Comparison of ENCODE assay signal across 1 cellular context in the genomic region with DNA sequence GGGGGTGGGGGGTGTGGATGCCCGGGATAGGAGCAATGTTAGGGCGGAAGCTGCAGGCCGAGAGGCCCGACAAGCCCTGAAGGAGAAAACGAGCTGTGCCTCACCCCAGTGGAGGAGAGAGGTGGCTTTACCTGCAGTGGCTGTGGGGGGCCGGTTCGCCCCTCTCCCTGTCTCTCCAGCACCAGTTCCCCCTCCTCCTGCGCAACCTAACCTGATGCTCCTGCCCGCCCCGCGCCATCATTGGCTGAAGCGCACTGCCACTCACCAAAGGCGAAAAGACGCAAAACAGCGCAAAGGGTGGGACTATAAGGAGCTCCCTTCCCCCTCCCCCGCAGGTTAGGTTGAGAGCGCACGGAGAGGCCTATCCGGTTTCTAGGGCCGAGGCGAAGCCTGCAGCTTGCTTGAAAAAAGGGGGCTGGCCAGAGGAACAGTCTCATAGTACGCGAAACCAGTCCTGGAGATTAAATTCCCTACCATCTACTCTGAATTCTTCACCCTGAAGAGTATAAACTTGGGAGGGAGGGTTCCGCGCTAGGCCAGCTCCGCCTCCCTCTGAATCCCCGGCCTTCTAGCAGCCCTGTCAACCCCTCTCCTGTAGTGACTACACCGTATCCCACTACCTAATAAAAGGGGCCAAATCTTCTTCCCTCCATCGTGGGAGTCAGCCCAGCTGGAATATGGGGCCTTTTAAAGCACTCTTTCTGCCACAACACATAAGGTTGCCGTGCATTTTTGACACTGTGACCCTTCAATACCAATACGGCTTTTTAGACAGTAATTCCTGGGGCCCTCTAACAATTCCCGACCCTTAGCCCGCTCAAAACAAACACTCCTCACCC.
TF ChIP-seq lines count a peak whose summit lies in the region.

No MANE protein-coding gene starts in this region.

TF ChIP-seq in HepG2, 621 proteins besides CTCF, POLR2A, EP300 and RAD21 (continued from another document and continues in another):
- TF ChIP-seq, protein P1, sequence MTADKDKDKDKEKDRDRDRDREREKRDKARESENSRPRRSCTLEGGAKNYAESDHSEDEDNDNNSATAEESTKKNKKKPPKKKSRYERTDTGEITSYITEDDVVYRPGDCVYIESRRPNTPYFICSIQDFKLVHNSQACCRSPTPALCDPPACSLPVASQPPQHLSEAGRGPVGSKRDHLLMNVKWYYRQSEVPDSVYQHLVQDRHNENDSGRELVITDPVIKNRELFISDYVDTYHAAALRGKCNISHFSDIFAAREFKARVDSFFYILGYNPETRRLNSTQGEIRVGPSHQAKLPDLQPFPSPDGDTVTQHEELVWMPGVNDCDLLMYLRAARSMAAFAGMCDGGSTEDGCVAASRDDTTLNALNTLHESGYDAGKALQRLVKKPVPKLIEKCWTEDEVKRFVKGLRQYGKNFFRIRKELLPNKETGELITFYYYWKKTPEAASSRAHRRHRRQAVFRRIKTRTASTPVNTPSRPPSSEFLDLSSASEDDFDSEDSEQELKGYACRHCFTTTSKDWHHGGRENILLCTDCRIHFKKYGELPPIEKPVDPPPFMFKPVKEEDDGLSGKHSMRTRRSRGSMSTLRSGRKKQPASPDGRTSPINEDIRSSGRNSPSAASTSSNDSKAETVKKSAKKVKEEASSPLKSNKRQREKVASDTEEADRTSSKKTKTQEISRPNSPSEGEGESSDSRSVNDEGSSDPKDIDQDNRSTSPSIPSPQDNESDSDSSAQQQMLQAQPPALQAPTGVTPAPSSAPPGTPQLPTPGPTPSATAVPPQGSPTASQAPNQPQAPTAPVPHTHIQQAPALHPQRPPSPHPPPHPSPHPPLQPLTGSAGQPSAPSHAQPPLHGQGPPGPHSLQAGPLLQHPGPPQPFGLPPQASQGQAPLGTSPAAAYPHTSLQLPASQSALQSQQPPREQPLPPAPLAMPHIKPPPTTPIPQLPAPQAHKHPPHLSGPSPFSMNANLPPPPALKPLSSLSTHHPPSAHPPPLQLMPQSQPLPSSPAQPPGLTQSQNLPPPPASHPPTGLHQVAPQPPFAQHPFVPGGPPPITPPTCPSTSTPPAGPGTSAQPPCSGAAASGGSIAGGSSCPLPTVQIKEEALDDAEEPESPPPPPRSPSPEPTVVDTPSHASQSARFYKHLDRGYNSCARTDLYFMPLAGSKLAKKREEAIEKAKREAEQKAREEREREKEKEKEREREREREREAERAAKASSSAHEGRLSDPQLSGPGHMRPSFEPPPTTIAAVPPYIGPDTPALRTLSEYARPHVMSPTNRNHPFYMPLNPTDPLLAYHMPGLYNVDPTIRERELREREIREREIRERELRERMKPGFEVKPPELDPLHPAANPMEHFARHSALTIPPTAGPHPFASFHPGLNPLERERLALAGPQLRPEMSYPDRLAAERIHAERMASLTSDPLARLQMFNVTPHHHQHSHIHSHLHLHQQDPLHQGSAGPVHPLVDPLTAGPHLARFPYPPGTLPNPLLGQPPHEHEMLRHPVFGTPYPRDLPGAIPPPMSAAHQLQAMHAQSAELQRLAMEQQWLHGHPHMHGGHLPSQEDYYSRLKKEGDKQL (CRISPR knock-in tag; IDR thresholded peaks at IDR 0.05; ENCODE audit: low read depth): no peak
- no peak for TF ChIP-seq ZNF251 (CRISPR knock-in tag; IDR thresholded peaks at IDR 0.05)
- TF ChIP-seq KAT2B (IDR thresholded peaks at IDR 0.05; ENCODE audit: borderline replicate concordance, low read depth, low read length): no peak
- TF ChIP-seq ZNF430 (CRISPR knock-in tag; IDR thresholded peaks at IDR 0.05): peak; percentile 70; the same call in 1 of the 2 replicates
- TF ChIP-seq FOXM1 (CRISPR knock-in tag; IDR thresholded peaks at IDR 0.05): no peak
- TF ChIP-seq, protein P2, sequence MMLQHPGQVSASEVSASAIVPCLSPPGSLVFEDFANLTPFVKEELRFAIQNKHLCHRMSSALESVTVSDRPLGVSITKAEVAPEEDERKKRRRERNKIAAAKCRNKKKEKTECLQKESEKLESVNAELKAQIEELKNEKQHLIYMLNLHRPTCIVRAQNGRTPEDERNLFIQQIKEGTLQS (CRISPR knock-in tag; IDR thresholded peaks at IDR 0.05): 0 out of 2 replicates have a peak, but pooled peaks have one; percentile 26
- TF ChIP-seq, protein P3, sequence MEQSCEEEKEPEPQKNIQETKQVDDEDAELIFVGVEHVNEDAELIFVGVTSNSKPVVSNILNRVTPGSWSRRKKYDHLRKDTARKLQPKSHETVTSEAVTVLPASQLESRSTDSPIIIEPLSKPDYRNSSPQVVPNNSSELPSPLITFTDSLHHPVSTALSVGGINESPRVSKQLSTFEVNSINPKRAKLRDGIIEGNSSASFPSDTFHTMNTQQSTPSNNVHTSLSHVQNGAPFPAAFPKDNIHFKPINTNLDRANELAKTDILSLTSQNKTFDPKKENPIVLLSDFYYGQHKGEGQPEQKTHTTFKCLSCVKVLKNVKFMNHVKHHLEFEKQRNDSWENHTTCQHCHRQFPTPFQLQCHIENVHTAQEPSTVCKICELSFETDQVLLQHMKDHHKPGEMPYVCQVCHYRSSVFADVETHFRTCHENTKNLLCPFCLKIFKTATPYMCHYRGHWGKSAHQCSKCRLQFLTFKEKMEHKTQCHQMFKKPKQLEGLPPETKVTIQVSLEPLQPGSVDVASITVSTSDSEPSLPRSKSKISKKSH (CRISPR knock-in tag; IDR thresholded peaks at IDR 0.05; ENCODE audit: borderline replicate concordance): peak; percentile 99
- TF ChIP-seq, protein P4, sequence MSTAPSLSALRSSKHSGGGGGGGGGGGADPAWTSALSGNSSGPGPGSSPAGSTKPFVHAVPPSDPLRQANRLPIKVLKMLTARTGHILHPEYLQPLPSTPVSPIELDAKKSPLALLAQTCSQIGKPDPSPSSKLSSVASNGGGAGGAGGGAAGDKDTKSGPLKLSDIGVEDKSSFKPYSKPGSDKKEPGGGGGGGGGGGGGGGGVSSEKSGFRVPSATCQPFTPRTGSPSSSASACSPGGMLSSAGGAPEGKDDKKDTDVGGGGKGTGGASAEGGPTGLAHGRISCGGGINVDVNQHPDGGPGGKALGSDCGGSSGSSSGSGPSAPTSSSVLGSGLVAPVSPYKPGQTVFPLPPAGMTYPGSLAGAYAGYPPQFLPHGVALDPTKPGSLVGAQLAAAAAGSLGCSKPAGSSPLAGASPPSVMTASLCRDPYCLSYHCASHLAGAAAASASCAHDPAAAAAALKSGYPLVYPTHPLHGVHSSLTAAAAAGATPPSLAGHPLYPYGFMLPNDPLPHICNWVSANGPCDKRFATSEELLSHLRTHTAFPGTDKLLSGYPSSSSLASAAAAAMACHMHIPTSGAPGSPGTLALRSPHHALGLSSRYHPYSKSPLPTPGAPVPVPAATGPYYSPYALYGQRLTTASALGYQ (CRISPR knock-in tag; IDR thresholded peaks at IDR 0.05): no peak
- TF ChIP-seq ZNF10 (CRISPR knock-in tag; IDR thresholded peaks at IDR 0.05; ENCODE audit: borderline replicate concordance, low read depth): no peak
- no peak for TF ChIP-seq EED (CRISPR knock-in tag; IDR thresholded peaks at IDR 0.05)
- TF ChIP-seq CREM (IDR thresholded peaks at IDR 0.05): peak; percentile 87
- TF ChIP-seq CREM (CRISPR knock-in tag; IDR thresholded peaks at IDR 0.05): no peak
- TF ChIP-seq, protein P5, sequence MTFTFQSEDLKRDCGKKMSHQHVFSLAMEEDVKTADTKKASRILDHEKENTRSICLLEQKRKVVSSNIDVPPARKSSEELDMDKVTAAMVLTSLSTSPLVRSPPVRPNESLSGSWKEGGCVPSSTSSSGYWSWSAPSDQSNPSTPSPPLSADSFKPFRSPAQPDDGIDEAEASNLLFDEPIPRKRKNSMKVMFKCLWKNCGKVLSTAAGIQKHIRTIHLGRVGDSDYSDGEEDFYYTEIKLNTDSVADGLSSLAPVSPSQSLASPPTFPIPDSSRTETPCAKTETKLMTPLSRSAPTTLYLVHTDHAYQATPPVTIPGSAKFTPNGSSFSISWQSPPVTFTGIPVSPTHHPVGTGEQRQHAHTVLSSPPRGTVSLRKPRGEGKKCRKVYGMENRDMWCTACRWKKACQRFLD (CRISPR knock-in tag; IDR thresholded peaks at IDR 0.05; ENCODE audit: borderline replicate concordance): no peak
- peak; percentile 91 for TF ChIP-seq ZNF292 (CRISPR knock-in tag; IDR thresholded peaks at IDR 0.05; ENCODE audit: borderline replicate concordance, low read depth)
- no peak for TF ChIP-seq SMYD3 (CRISPR knock-in tag; IDR thresholded peaks at IDR 0.05)
- no peak for TF ChIP-seq FOXA1 (IDR thresholded peaks at IDR 0.05)
- peak; percentile 33; the same call in 1 of the 2 replicates for TF ChIP-seq FOXA1 (CRISPR knock-in tag; IDR thresholded peaks at IDR 0.05)
- no peak for TF ChIP-seq ZNF30 (CRISPR knock-in tag; IDR thresholded peaks at IDR 0.05)
- peak; percentile 99 for TF ChIP-seq SP4 (CRISPR knock-in tag; IDR thresholded peaks at IDR 0.05)
- TF ChIP-seq ATM (IDR thresholded peaks at IDR 0.05; ENCODE audit: borderline replicate concordance): no peak
- TF ChIP-seq TRIM24 (CRISPR knock-in tag; IDR thresholded peaks at IDR 0.05): no peak
- peak; percentile 92 for TF ChIP-seq ETV6 (CRISPR knock-in tag; conservative IDR thresholded peaks at IDR 0.05)
- TF ChIP-seq SP5 (CRISPR knock-in tag; IDR thresholded peaks at IDR 0.05; ENCODE audit: borderline replicate concordance, low read depth): peak; percentile 71
- TF ChIP-seq, protein P6, sequence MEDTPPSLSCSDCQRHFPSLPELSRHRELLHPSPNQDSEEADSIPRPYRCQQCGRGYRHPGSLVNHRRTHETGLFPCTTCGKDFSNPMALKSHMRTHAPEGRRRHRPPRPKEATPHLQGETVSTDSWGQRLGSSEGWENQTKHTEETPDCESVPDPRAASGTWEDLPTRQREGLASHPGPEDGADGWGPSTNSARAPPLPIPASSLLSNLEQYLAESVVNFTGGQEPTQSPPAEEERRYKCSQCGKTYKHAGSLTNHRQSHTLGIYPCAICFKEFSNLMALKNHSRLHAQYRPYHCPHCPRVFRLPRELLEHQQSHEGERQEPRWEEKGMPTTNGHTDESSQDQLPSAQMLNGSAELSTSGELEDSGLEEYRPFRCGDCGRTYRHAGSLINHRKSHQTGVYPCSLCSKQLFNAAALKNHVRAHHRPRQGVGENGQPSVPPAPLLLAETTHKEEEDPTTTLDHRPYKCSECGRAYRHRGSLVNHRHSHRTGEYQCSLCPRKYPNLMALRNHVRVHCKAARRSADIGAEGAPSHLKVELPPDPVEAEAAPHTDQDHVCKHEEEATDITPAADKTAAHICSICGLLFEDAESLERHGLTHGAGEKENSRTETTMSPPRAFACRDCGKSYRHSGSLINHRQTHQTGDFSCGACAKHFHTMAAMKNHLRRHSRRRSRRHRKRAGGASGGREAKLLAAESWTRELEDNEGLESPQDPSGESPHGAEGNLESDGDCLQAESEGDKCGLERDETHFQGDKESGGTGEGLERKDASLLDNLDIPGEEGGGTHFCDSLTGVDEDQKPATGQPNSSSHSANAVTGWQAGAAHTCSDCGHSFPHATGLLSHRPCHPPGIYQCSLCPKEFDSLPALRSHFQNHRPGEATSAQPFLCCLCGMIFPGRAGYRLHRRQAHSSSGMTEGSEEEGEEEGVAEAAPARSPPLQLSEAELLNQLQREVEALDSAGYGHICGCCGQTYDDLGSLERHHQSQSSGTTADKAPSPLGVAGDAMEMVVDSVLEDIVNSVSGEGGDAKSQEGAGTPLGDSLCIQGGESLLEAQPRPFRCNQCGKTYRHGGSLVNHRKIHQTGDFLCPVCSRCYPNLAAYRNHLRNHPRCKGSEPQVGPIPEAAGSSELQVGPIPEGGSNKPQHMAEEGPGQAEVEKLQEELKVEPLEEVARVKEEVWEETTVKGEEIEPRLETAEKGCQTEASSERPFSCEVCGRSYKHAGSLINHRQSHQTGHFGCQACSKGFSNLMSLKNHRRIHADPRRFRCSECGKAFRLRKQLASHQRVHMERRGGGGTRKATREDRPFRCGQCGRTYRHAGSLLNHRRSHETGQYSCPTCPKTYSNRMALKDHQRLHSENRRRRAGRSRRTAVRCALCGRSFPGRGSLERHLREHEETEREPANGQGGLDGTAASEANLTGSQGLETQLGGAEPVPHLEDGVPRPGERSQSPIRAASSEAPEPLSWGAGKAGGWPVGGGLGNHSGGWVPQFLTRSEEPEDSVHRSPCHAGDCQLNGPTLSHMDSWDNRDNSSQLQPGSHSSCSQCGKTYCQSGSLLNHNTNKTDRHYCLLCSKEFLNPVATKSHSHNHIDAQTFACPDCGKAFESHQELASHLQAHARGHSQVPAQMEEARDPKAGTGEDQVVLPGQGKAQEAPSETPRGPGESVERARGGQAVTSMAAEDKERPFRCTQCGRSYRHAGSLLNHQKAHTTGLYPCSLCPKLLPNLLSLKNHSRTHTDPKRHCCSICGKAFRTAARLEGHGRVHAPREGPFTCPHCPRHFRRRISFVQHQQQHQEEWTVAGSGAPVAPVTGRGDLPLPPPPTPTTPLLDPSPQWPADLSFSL (CRISPR knock-in tag; IDR thresholded peaks at IDR 0.05): no peak
- TF ChIP-seq RFX3 (CRISPR knock-in tag; IDR thresholded peaks at IDR 0.05): no peak; the same call in 1 of the 2 replicates
- TF ChIP-seq KLF16 (CRISPR knock-in tag; IDR thresholded peaks at IDR 0.05): peak in 1 of 2 experiments; percentile 93; a peak in 2 of 4 replicates
- peak; percentile 65 for TF ChIP-seq TEAD3 (CRISPR knock-in tag; optimal IDR thresholded peaks at IDR 0.05; ENCODE audit: borderline replicate concordance)
- TF ChIP-seq SMARCE1 (IDR thresholded peaks at IDR 0.05; ENCODE audit: borderline replicate concordance): no peak
- TF ChIP-seq ZSCAN20 (CRISPR knock-in tag; IDR thresholded peaks at IDR 0.05; ENCODE audit: borderline replicate concordance): no peak; the same call in 1 of the 2 replicates
- no peak for TF ChIP-seq TOPORS (CRISPR knock-in tag; IDR thresholded peaks at IDR 0.05)
- TF ChIP-seq ZNF160 (CRISPR knock-in tag; IDR thresholded peaks at IDR 0.05): no peak
- TF ChIP-seq, protein P7, sequence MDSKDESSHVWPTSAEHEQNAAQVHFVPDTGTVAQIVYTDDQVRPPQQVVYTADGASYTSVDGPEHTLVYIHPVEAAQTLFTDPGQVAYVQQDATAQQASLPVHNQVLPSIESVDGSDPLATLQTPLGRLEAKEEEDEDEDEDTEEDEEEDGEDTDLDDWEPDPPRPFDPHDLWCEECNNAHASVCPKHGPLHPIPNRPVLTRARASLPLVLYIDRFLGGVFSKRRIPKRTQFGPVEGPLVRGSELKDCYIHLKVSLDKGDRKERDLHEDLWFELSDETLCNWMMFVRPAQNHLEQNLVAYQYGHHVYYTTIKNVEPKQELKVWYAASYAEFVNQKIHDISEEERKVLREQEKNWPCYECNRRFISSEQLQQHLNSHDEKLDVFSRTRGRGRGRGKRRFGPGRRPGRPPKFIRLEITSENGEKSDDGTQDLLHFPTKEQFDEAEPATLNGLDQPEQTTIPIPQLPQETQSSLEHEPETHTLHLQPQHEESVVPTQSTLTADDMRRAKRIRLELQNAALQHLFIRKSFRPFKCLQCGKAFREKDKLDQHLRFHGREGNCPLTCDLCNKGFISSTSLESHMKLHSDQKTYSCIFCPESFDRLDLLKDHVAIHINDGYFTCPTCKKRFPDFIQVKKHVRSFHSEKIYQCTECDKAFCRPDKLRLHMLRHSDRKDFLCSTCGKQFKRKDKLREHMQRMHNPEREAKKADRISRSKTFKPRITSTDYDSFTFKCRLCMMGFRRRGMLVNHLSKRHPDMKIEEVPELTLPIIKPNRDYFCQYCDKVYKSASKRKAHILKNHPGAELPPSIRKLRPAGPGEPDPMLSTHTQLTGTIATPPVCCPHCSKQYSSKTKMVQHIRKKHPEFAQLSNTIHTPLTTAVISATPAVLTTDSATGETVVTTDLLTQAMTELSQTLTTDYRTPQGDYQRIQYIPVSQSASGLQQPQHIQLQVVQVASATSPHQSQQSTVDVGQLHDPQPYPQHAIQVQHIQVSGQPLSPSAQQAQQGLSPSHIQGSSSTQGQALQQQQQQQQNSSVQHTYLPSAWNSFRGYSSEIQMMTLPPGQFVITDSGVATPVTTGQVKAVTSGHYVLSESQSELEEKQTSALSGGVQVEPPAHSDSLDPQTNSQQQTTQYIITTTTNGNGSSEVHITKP (CRISPR knock-in tag; IDR thresholded peaks at IDR 0.05; ENCODE audit: low read depth): peak; percentile 93
